ENCODE assay signal across 1 cellular context in genomic region chrX:103215768-103216085, GRCh38.
A peak's percentile ranks its signal among the peaks of the same experiment; 100 is the strongest.
TF ChIP-seq lines count a peak whose summit lies in the region.

No MANE protein-coding gene starts in this region.

TF ChIP-seq in K562, 482 proteins besides CTCF, POLR2A, EP300 and RAD21 (continued from another document):
- TF ChIP-seq CBX2 (IDR thresholded peaks at IDR 0.05; ENCODE audit: insufficient read depth, low read length, poor library complexity, severe bottlenecking): no peak
- TF ChIP-seq KAT8 (IDR thresholded peaks at IDR 0.05; ENCODE audit: low read depth): peak; percentile 96
- TF ChIP-seq ZNF707 (CRISPR knock-in tag; conservative IDR thresholded peaks at IDR 0.05): no peak
- no peak for TF ChIP-seq WHSC1 (IDR thresholded peaks at IDR 0.05; ENCODE audit: low read length)
- no peak for TF ChIP-seq HSF4 (CRISPR knock-in tag; IDR thresholded peaks at IDR 0.05; ENCODE audit: borderline replicate concordance)
- no peak for TF ChIP-seq PPARD (CRISPR knock-in tag; IDR thresholded peaks at IDR 0.05)
- TF ChIP-seq HDAC2 (IDR thresholded peaks at IDR 0.05): no peak
- TF ChIP-seq ZBTB49 (CRISPR knock-in tag; IDR thresholded peaks at IDR 0.05; ENCODE audit: borderline replicate concordance): no peak
- TF ChIP-seq CSDE1 (IDR thresholded peaks at IDR 0.05): no peak
- TF ChIP-seq IRF9 (tag; IDR thresholded peaks at IDR 0.05): no peak
- no peak for TF ChIP-seq E2F5 (CRISPR knock-in tag; IDR thresholded peaks at IDR 0.05)
- no peak for TF ChIP-seq PYGO2 (tag; IDR thresholded peaks at IDR 0.05)
- no peak for TF ChIP-seq E2F8 (IDR thresholded peaks at IDR 0.05; ENCODE audit: low read depth, partially characterized antibody)
- TF ChIP-seq ZNF24 (IDR thresholded peaks at IDR 0.05): no peak
- no peak for TF ChIP-seq MBD2 (IDR thresholded peaks at IDR 0.05; ENCODE audit: borderline replicate concordance, low read depth)
- TF ChIP-seq YY1 (IDR thresholded peaks at IDR 0.05; ENCODE audit: borderline replicate concordance in 1 of 3, control insufficient read depth in 1 of 3, extremely low read depth in 1 of 3, insufficient read depth in 3 of 3, insufficient read length in 1 of 3, insufficient replicate concordance in 2 of 3, low read depth in 1 of 3, low read length in 2 of 3): peak; percentile 63 to 98 (median 92)
- no peak for TF ChIP-seq ZNF224 (CRISPR knock-in tag; IDR thresholded peaks at IDR 0.05)
